1 cellular context compared by ENCODE assay signal in the genomic region with DNA sequence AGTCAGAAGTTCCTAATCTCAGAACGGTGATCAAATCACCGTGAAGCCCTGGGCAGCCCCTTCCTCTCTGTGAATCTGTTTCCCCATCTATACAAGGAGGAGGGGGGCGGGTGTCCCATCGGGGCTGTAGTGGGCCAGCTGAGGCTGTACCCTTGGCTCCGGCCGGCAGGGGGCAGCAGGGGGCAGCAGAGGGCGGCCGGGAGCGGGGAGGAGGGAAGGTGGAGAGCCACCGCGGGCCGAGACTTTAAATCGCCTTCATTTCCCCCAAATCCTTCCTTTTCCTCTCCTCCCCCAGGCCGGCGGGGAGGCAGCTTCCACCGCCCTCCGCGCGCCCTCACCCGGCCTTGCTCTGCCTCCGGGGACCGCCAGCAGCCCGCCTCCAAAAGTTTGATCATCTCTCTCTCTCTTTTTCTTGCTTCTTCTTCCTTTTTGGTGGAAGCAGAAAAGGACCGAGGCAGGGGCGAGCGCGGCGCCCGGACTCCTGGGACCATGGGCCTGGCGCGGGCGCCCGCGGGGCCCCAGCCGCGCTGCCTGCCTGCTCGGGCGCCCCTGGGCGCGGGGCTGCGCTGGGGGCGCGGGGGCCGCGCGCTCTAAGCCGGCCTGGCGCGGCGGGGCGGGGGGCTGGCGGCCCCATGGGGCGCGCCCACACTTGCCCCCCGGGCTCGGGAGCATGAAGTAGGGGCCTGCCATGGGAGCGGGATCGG.
TF ChIP-seq lines count a peak whose summit lies in the region.

A gene (plus strand): TSS at position 275 of the 704 bp plus-strand sequence. CDS start 414 bp downstream, at position 689.

TF ChIP-seq in GM12878, 131 proteins besides CTCF, POLR2A, EP300 and RAD21:
- TF ChIP-seq MYB (IDR thresholded peaks at IDR 0.05; ENCODE audit: borderline replicate concordance, low read depth, low read length) = no peak
- TF ChIP-seq CBFB (IDR thresholded peaks at IDR 0.05; ENCODE audit: low read depth) = no peak
- 0 out of 2 replicates have a peak, but pooled peaks have one; percentile 30 for TF ChIP-seq RB1 (IDR thresholded peaks at IDR 0.05; ENCODE audit: borderline replicate concordance)
- peak; percentile 73 for TF ChIP-seq SMC3 (IDR thresholded peaks at IDR 0.05; ENCODE audit: borderline replicate concordance, low read length)
- no peak for TF ChIP-seq ZNF622 (IDR thresholded peaks at IDR 0.05)
- peak; percentile 44; the same call in 1 of the 2 replicates for TF ChIP-seq YY1 (IDR thresholded peaks at IDR 0.05; ENCODE audit: low read depth, low read length)
